ENCODE assay signal across 11 cellular contexts in the genomic region with DNA sequence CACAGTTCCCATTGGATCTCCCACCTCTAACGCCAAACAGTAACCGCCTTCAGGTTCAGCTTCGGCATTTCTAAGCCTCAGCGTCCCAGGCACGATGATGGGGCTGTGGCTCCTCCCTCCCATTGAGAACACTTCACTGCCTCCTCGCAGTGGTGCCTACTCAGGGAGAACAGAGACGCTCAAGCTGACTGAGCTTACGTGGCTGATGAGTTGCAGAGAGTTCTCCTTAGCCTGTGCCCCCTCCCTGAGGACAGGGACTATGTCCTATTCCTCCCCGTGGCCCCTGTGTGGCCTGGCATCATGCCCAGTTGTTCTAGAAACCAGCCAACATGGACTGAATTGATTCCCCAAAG.
"Had no signal": no experiment of that assay in that cellular context is flagged by ENCODE, and none has a peak within 500 bp of the region (broad histone marks: within the 10 kb centered on the region; RNA-seq: fewer than 3 reads in every experiment).

No MANE protein-coding gene starts in this region.

- H3K27ac ChIP-seq: brain microvascular endothelial cell, neural progenitor cell, skin epidermis, upper lobe of left lung had no signal

- ATAC-seq: esophagus mucosa, SK-N-SH treated with all-trans-retinoic acid at 6 μM for 48 hours had no signal

- H3K9me3 Mint-ChIP-seq: neural progenitor cell; T-helper 1 cell treated with Interleukin-12 subunit alpha and Interleukin-12 subunit beta and Interleukin-4 antibody, amounts not matched to agents 30 μg/mL and 1 μg/mL, for 36 hours had no signal

- H3K4me2 ChIP-seq: neural progenitor cell had no signal

- H3K9me3 ChIP-seq: upper lobe of left lung had no signal

- H2AFZ ChIP-seq: neural progenitor cell had no signal

- H3K4me3 ChIP-seq: neural progenitor cell, skin epidermis, upper lobe of left lung had no signal

- H3K4me3 Mint-ChIP-seq: neural progenitor cell; T-helper 1 cell treated with Interleukin-12 subunit alpha and Interleukin-12 subunit beta and Interleukin-4 antibody, amounts not matched to agents 30 μg/mL and 1 μg/mL, for 36 hours had no signal

- H3K27me3 ChIP-seq: brain microvascular endothelial cell, neural progenitor cell, upper lobe of left lung had no signal

- H3K36me3 ChIP-seq: brain microvascular endothelial cell, neural progenitor cell, upper lobe of left lung had no signal

- DNase-seq: activated CD4-positive, alpha-beta T cell treated with anti-CD3 and anti-CD28 coated beads, Interleukin-2, amount 50 U/mL, for 1 hour; activated CD4-positive, CD25-positive, alpha-beta regulatory T cell; activated naive CD4-positive, alpha-beta T cell treated with anti-CD3 and anti-CD28 coated beads, Interleukin-2, amount 50 U/mL, for 16 hours; activated T-cell treated with anti-CD3 and anti-CD28 coated beads for 4 hours; brain microvascular endothelial cell; upper lobe of left lung had no signal

- H3K9ac ChIP-seq: neural progenitor cell had no signal

- H3K27ac Mint-ChIP-seq: neural progenitor cell; T-helper 1 cell treated with Interleukin-12 subunit alpha and Interleukin-12 subunit beta and Interleukin-4 antibody, amounts not matched to agents 30 μg/mL and 1 μg/mL, for 36 hours had no signal
